Comparison of ENCODE assay signal across 23 cellular contexts in genomic region chr7:47512481-47513176, GRCh38.
A peak's percentile ranks its signal among the peaks of the same experiment; 100 is the strongest.
DNase-seq lines count a peak whose midpoint lies in the region; ATAC-seq, FAIRE-seq and TF ChIP-seq lines count a peak whose summit lies in the region.
"Had no signal": no experiment of that assay in that cellular context is flagged by ENCODE, and none has a peak within 500 bp of the region (broad histone marks: within the 10 kb centered on the region; RNA-seq: fewer than 3 reads in every experiment).

No MANE protein-coding gene starts in this region.

- no peak overlapping the region for H2AFZ ChIP-seq in astrocyte (ENCODE audit: low read depth, low read length)

- H3K27me3 Mint-ChIP-seq in astrocyte (ENCODE audit: low read depth, unreplicated experiment): no peaks in the 10 kb centered on the region
- H3K27me3 Mint-ChIP-seq in stimulated activated naive CD8-positive, alpha-beta T cell treated with anti-CD3 and anti-CD28 coated beads, Interleukin-15, amount 100 ng/mL, for 72 hours: no peaks in the 10 kb centered on the region
- H3K27me3 Mint-ChIP-seq: memory B cell had no signal

- peaks cover 31% of the 10 kb centered on the region for H4K20me1 ChIP-seq in astrocyte (ENCODE audit: insufficient read depth, low read length)

- no peak for FAIRE-seq in astrocyte (lab: Jason Lieb, UNC)
- FAIRE-seq: GM18507 had no signal

- H3K36me3 ChIP-seq in astrocyte (ENCODE audit: insufficient read depth, low read length) (no peaks in the 10 kb centered on the region), lower lobe of right lung (peaks cover 3% of the 10 kb centered on the region), tibial artery (no peaks in the 10 kb centered on the region)

- H3K4me1 Mint-ChIP-seq in astrocyte (ENCODE audit: low read depth, unreplicated experiment): peaks cover 37% of the 10 kb centered on the region
- no peaks in the 10 kb centered on the region for H3K4me1 Mint-ChIP-seq in stimulated activated naive CD8-positive, alpha-beta T cell treated with anti-CD3 and anti-CD28 coated beads, Interleukin-15, amount 100 ng/mL, for 72 hours
- H3K4me1 Mint-ChIP-seq: activated CD4-positive, alpha-beta memory T cell treated with anti-CD3 and anti-CD28 coated beads, Interleukin-2, amount 10 ng/mL, durations not matched to agents 7 days and 5 days; natural killer cell; T-helper 17 cell had no signal

- no peaks in the 10 kb centered on the region for H3K9me3 ChIP-seq in astrocyte (ENCODE audit: insufficient read depth, low read depth, low read length)
- H3K9me3 ChIP-seq in lower lobe of right lung: no peaks in the 10 kb centered on the region
- no peaks in the 10 kb centered on the region for H3K9me3 ChIP-seq in tibial artery

- H3K4me3 ChIP-seq in astrocyte (ENCODE audit: insufficient read depth, low read depth, low read length) (no peak overlapping the region), lower lobe of right lung (no peak overlapping the region), tibial artery (no peak overlapping the region)

- H3K27ac Mint-ChIP-seq in astrocyte (ENCODE audit: unreplicated experiment): peak overlapping the region; percentile 60
- H3K27ac Mint-ChIP-seq in stimulated activated naive CD8-positive, alpha-beta T cell treated with anti-CD3 and anti-CD28 coated beads, Interleukin-15, amount 100 ng/mL, for 72 hours: no peak overlapping the region
- H3K27ac Mint-ChIP-seq: activated CD4-positive, alpha-beta memory T cell treated with anti-CD3 and anti-CD28 coated beads, Interleukin-2, amount 10 ng/mL, durations not matched to agents 7 days and 5 days; activated naive CD4-positive, alpha-beta T cell treated with anti-CD3 and anti-CD28 coated beads for 36 hours; memory B cell; natural killer cell; T-helper 17 cell; WTC11 had no signal

- peaks cover 77% of the 10 kb centered on the region for H3K79me2 ChIP-seq in astrocyte (ENCODE audit: insufficient read depth, low read length)

- H3K27me3 ChIP-seq in astrocyte (ENCODE audit: insufficient read depth, low read length) (no peaks in the 10 kb centered on the region), lower lobe of right lung (ENCODE audit: low read depth) (no peaks in the 10 kb centered on the region), tibial artery (no peaks in the 10 kb centered on the region)

- H3K9ac ChIP-seq in astrocyte (ENCODE audit: low read length): no peak overlapping the region

- TF ChIP-seq CTCF in astrocyte (IDR thresholded peaks at IDR 0.05; ENCODE audit: insufficient read depth, low read depth, low read length) (no peak), lower lobe of right lung (IDR thresholded peaks at IDR 0.05) (no peak), tibial artery (IDR thresholded peaks at IDR 0.05) (no peak)

- peaks cover 24% of the 10 kb centered on the region for H3K36me3 Mint-ChIP-seq in astrocyte (ENCODE audit: low read depth, unreplicated experiment)
- H3K36me3 Mint-ChIP-seq: natural killer cell had no signal

- no peak overlapping the region for H3K27ac ChIP-seq in astrocyte (ENCODE audit: low read depth, low read length)
- H3K27ac ChIP-seq in lower lobe of right lung: peak overlapping the region; percentile 25
- peak overlapping the region in 1 of 2 donors; percentile 51 for H3K27ac ChIP-seq in tibial artery

- ATAC-seq in lower lobe of right lung (peak in 1 of 2 donors; percentile 20), GM21367 (IDR thresholded peaks at IDR 0.05; ENCODE audit: unreplicated experiment) (no peak)
- ATAC-seq in stimulated activated naive CD8-positive, alpha-beta T cell treated with anti-CD3 and anti-CD28 coated beads, Interleukin-15, amount 100 ng/mL, for 72 hours: no peak
- ATAC-seq: natural killer cell, T-helper 17 cell, WTC11 had no signal

- H3K4me2 ChIP-seq in astrocyte (ENCODE audit: low read length): no peak overlapping the region

- DNase-seq in HPDE6-E6E7 (ENCODE audit: extremely low spot score) (peak; percentile 21), astrocyte (ENCODE audit: low read depth) (no peak), lower lobe of right lung (no peak), tibial artery (peak; percentile 5 to 10), RPMI8226 (no peak)
- DNase-seq in stimulated activated naive CD8-positive, alpha-beta T cell treated with anti-CD3 and anti-CD28 coated beads, Interleukin-15, amount 100 ng/mL, for 72 hours: no peak
- DNase-seq: activated CD4-positive, alpha-beta memory T cell treated with anti-CD3 and anti-CD28 coated beads, Interleukin-2, amount 10 ng/mL, durations not matched to agents 7 days and 5 days; activated naive CD4-positive, alpha-beta T cell treated with anti-CD3 and anti-CD28 coated beads for 36 hours; activated T-cell treated with anti-CD3 and anti-CD28 coated beads, Interleukin-2, amount 50 U/mL, for 1 hour; aorta; COR-L47; EL; hippocampal formation; Karpas-422; natural killer cell; NCI-H1048; NCI-H1930; NCI-H510A; T-helper 17 cell had no signal

- H3K9me3 Mint-ChIP-seq in astrocyte (ENCODE audit: unreplicated experiment): no peaks in the 10 kb centered on the region
- no peaks in the 10 kb centered on the region for H3K9me3 Mint-ChIP-seq in stimulated activated naive CD8-positive, alpha-beta T cell treated with anti-CD3 and anti-CD28 coated beads, Interleukin-15, amount 100 ng/mL, for 72 hours
- H3K9me3 Mint-ChIP-seq: activated CD4-positive, alpha-beta memory T cell treated with anti-CD3 and anti-CD28 coated beads, Interleukin-2, amount 10 ng/mL, durations not matched to agents 7 days and 5 days; activated naive CD4-positive, alpha-beta T cell treated with anti-CD3 and anti-CD28 coated beads for 36 hours; memory B cell; natural killer cell; WTC11 had no signal

- intact Hi-C loops in lower lobe of right lung (cut with DNase I): no loop called here
- intact Hi-C loops in tibial artery (cut with DNase I; ENCODE audit: low total_unique reads): no loop called here

- peak overlapping the region; percentile 12 for H3K4me3 Mint-ChIP-seq in astrocyte (ENCODE audit: unreplicated experiment)
- no peak overlapping the region for H3K4me3 Mint-ChIP-seq in stimulated activated naive CD8-positive, alpha-beta T cell treated with anti-CD3 and anti-CD28 coated beads, Interleukin-15, amount 100 ng/mL, for 72 hours
- H3K4me3 Mint-ChIP-seq: activated CD4-positive, alpha-beta memory T cell treated with anti-CD3 and anti-CD28 coated beads, Interleukin-2, amount 10 ng/mL, durations not matched to agents 7 days and 5 days; activated naive CD4-positive, alpha-beta T cell treated with anti-CD3 and anti-CD28 coated beads for 36 hours; memory B cell; natural killer cell; T-helper 17 cell; WTC11 had no signal

- H3K4me1 ChIP-seq in astrocyte (ENCODE audit: insufficient read depth, low read length) (peaks cover 25% of the 10 kb centered on the region), lower lobe of right lung (peaks cover 45% of the 10 kb centered on the region), tibial artery (peaks cover 0 to 59% (median 34%) of the 10 kb centered on the region in 4 donors)

Comparison
In these comparisons a context has a peak if more than half of its experiments do, and no peak if none do; other contexts are left out.
1. DNase-seq: peak in HPDE6-E6E7 (single experiment) and tibial artery (2 of 2); none in astrocyte (single experiment), lower lobe of right lung (single experiment), RPMI8226 (single experiment) and stimulated activated naive CD8-positive, alpha-beta T cell treated with anti-CD3 and anti-CD28 coated beads, Interleukin-15, amount 100 ng/mL, for 72 hours (0 of 2).